15 cellular contexts compared by ENCODE assay signal in the genomic region with DNA sequence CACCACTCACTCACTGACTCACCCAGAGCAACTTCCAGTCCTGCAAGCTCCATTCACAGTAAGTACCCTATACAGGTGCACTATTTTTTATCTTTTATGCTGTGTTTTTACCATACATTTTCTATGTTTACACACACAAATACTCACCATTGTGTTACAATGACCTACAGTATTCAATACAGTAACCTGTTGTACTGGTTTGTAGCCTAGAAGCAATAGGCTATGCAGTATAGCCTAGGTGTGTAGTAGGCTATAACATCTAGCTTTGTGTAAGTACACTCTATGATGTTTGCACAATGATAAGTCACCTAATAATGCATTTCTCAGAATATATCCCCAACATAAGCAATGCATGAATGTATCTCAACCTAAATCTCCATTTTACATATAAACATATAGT.
DNase-seq lines count a peak whose midpoint lies in the region; ATAC-seq, FAIRE-seq and TF ChIP-seq lines count a peak whose summit lies in the region.
"Had no signal": no experiment of that assay in that cellular context is flagged by ENCODE, and none has a peak within 500 bp of the region (broad histone marks: within the 10 kb centered on the region; RNA-seq: fewer than 3 reads in every experiment).

No MANE protein-coding gene starts in this region.

- H3K36me3 Mint-ChIP-seq in progenitor cell of endocrine pancreas (ENCODE audit: insufficient read depth) = no peaks in the 10 kb centered on the region
- H3K36me3 Mint-ChIP-seq: CD8-positive, alpha-beta T cell; IgD-negative memory B cell had no signal

- H3K4me3 Mint-ChIP-seq in progenitor cell of endocrine pancreas (ENCODE audit: low read depth) = no peak overlapping the region
- H3K4me3 Mint-ChIP-seq: CD8-positive, alpha-beta T cell; IgD-negative memory B cell had no signal

- H3K36me3 ChIP-seq in HepG2 (replicated peaks in 1 of 2; ENCODE audit: control insufficient read depth in 1 of 2, insufficient read depth in 2 of 2, low read length in 2 of 2) = no peaks in the 10 kb centered on the region
- no peaks in the 10 kb centered on the region for H3K36me3 ChIP-seq in right lobe of liver
- H3K36me3 ChIP-seq: BE2C had no signal

- no peak overlapping the region for H2AFZ ChIP-seq in HepG2 (ENCODE audit: low read length)

- no peaks in the 10 kb centered on the region for H3K9me3 ChIP-seq in HepG2 (ENCODE audit: low read length)
- no peaks in the 10 kb centered on the region for H3K9me3 ChIP-seq in right lobe of liver
- H3K9me3 ChIP-seq: BE2C had no signal

- DNase-seq in HepG2 (ENCODE audit: low spot score) (no peak), right lobe of liver (no peak), NCI-H748 (lab: John Stamatoyannopoulos, UW; ENCODE audit: unreplicated experiment) (peak; percentile 91), epithelial cell of prostate (ENCODE audit: low read depth, low spot score) (peak; percentile 8), progenitor cell of endocrine pancreas (ENCODE audit: low spot score, unreplicated experiment) (no peak), coronary artery (ENCODE audit: low spot score) (no peak)
- DNase-seq: BE2C; CD8-positive, alpha-beta T cell; COR-L47 had no signal

- H4K20me1 ChIP-seq in HepG2 (ENCODE audit: insufficient read depth, low read length) = no peaks in the 10 kb centered on the region

- intact Hi-C loops in HepG2 (cut with micrococcal nuclease; ENCODE audit: unreplicated experiment) (no loop called here), right lobe of liver (cut with DNase I) (no loop called here)

- no peaks in the 10 kb centered on the region for H3K9me3 Mint-ChIP-seq in progenitor cell of endocrine pancreas (ENCODE audit: low read depth)
- H3K9me3 Mint-ChIP-seq: CD8-positive, alpha-beta T cell had no signal

- FAIRE-seq in HepG2 (lab: Jason Lieb, UNC) = no peak
- FAIRE-seq: H54 had no signal

- H3K4me1 ChIP-seq in HepG2 (ENCODE audit: insufficient read depth, low read length) (peaks cover 11% of the 10 kb centered on the region), right lobe of liver (no peaks in the 10 kb centered on the region)

- H3K4me3 ChIP-seq in HepG2 (replicated peaks in 1 of 3; ENCODE audit: insufficient read depth in 1 of 3, low read depth in 2 of 3, low read length in 3 of 3) = no peak overlapping the region
- no peak overlapping the region for H3K4me3 ChIP-seq in right lobe of liver
- no peak overlapping the region for H3K4me3 ChIP-seq in coronary artery

- no peak for TF ChIP-seq RAD21 in HepG2 (CRISPR knock-in tag; IDR thresholded peaks at IDR 0.05)

- no peak for ATAC-seq in HepG2
- ATAC-seq in right lobe of liver = no peak
- ATAC-seq in GM19035 (IDR thresholded peaks at IDR 0.05; ENCODE audit: unreplicated experiment) = no peak
- no peak for ATAC-seq in HG03469 (IDR thresholded peaks at IDR 0.05; ENCODE audit: unreplicated experiment)
- ATAC-seq: CD8-positive, alpha-beta T cell; HCT116 had no signal

- TF ChIP-seq POLR2A in HepG2 (IDR thresholded peaks at IDR 0.05; ENCODE audit: insufficient read depth in 1 of 2, low read depth in 2 of 2, low read length in 2 of 2) (no peak), right lobe of liver (IDR thresholded peaks at IDR 0.05) (no peak)

- peak overlapping the region; percentile 87 for H3K27ac Mint-ChIP-seq in progenitor cell of endocrine pancreas
- H3K27ac Mint-ChIP-seq: CD8-positive, alpha-beta T cell; IgD-negative memory B cell had no signal

- H3K9ac ChIP-seq in HepG2 (ENCODE audit: insufficient read depth, low read depth, low read length) = no peak overlapping the region

- BruUV-seq in HepG2 (replicated peaks; lab: Mats Ljungman, UMichigan) = no TSS peak

- TF ChIP-seq EP300 in HepG2 (IDR thresholded peaks at IDR 0.05; ENCODE audit: low read depth in 2 of 2, low read length in 2 of 2) (no peak), HepG2 (CRISPR knock-in tag; IDR thresholded peaks at IDR 0.05; ENCODE audit: borderline replicate concordance) (no peak)

- H3K27me3 ChIP-seq in HepG2 (ENCODE audit: control insufficient read depth in 1 of 2, insufficient read depth in 2 of 2, low read length in 2 of 2) (no peaks in the 10 kb centered on the region), right lobe of liver (no peaks in the 10 kb centered on the region)
- H3K27me3 ChIP-seq: BE2C had no signal

- no peaks in the 10 kb centered on the region for H3K27me3 Mint-ChIP-seq in progenitor cell of endocrine pancreas
- H3K27me3 Mint-ChIP-seq: IgD-negative memory B cell had no signal

- POLR2A ChIA-PET in HepG2 (lab: Yijun Ruan, JAX) = no interaction called here

- no peak for TF ChIP-seq CTCF in HepG2 (CRISPR knock-in tag; IDR thresholded peaks at IDR 0.05)
- TF ChIP-seq CTCF in right lobe of liver (IDR thresholded peaks at IDR 0.05) = no peak
- TF ChIP-seq CTCF in progenitor cell of endocrine pancreas (IDR thresholded peaks at IDR 0.05; ENCODE audit: unreplicated experiment) = no peak
- TF ChIP-seq CTCF in coronary artery (IDR thresholded peaks at IDR 0.05) = no peak

- no peak overlapping the region for H3K27ac ChIP-seq in HepG2 (ENCODE audit: extremely low read length, insufficient read depth, low read length)
- H3K27ac ChIP-seq in right lobe of liver = no peak overlapping the region
- H3K27ac ChIP-seq in epithelial cell of prostate = no peak overlapping the region
- no peak overlapping the region for H3K27ac ChIP-seq in coronary artery
- H3K27ac ChIP-seq: C4-2B had no signal

- no peak overlapping the region for H3K4me2 ChIP-seq in HepG2 (ENCODE audit: low read depth, low read length)

- in situ Hi-C loops in HepG2 (cut with HindIII; ENCODE audit: extremely low pct_ligation_motif_present, low pct_unique_long_range_greater_than_20kb) = no loop called here

- H3K4me1 Mint-ChIP-seq in progenitor cell of endocrine pancreas (ENCODE audit: low read depth) = peaks cover 17% of the 10 kb centered on the region
- H3K4me1 Mint-ChIP-seq: IgD-negative memory B cell had no signal

- CTCF ChIA-PET in HepG2 (lab: Yijun Ruan, JAX; ENCODE audit: low intra/inter-chr PET ratio, low total read pairs) = no interaction called here

- H3K79me2 ChIP-seq in HepG2 (ENCODE audit: insufficient read depth, low read length) = no peaks in the 10 kb centered on the region

TF ChIP-seq in HepG2, 621 proteins besides CTCF, POLR2A, EP300 and RAD21 (continues in another document):
- peak; percentile 46; the same call in 1 of the 2 replicates for TF ChIP-seq SOX5 (CRISPR knock-in tag; IDR thresholded peaks at IDR 0.05; ENCODE audit: borderline replicate concordance)
- TF ChIP-seq SRSF9 (IDR thresholded peaks at IDR 0.05; ENCODE audit: borderline replicate concordance, insufficient read depth, low read depth, low read length, poor library complexity, severe bottlenecking) = no peak
- no peak for TF ChIP-seq ZNF747 (CRISPR knock-in tag; IDR thresholded peaks at IDR 0.05; ENCODE audit: borderline replicate concordance)
- TF ChIP-seq HMG20A (CRISPR knock-in tag; IDR thresholded peaks at IDR 0.05; ENCODE audit: borderline replicate concordance) = 0 out of 2 replicates have a peak, but pooled peaks have one; percentile 26
- TF ChIP-seq, protein P1, sequence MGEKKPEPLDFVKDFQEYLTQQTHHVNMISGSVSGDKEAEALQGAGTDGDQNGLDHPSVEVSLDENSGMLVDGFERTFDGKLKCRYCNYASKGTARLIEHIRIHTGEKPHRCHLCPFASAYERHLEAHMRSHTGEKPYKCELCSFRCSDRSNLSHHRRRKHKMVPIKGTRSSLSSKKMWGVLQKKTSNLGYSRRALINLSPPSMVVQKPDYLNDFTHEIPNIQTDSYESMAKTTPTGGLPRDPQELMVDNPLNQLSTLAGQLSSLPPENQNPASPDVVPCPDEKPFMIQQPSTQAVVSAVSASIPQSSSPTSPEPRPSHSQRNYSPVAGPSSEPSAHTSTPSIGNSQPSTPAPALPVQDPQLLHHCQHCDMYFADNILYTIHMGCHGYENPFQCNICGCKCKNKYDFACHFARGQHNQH (CRISPR knock-in tag; IDR thresholded peaks at IDR 0.05) = no peak
- TF ChIP-seq ZFP1 (CRISPR knock-in tag; IDR thresholded peaks at IDR 0.05) = no peak
- TF ChIP-seq SOX13 (IDR thresholded peaks at IDR 0.05) = no peak
- TF ChIP-seq SOX13 (CRISPR knock-in tag; conservative IDR thresholded peaks at IDR 0.05 in 1 of 2, IDR thresholded peaks at IDR 0.05 in 1 of 2) = peak in 1 of 2 experiments; percentile 59; a peak in 1 of 4 replicates
- TF ChIP-seq, protein P2, sequence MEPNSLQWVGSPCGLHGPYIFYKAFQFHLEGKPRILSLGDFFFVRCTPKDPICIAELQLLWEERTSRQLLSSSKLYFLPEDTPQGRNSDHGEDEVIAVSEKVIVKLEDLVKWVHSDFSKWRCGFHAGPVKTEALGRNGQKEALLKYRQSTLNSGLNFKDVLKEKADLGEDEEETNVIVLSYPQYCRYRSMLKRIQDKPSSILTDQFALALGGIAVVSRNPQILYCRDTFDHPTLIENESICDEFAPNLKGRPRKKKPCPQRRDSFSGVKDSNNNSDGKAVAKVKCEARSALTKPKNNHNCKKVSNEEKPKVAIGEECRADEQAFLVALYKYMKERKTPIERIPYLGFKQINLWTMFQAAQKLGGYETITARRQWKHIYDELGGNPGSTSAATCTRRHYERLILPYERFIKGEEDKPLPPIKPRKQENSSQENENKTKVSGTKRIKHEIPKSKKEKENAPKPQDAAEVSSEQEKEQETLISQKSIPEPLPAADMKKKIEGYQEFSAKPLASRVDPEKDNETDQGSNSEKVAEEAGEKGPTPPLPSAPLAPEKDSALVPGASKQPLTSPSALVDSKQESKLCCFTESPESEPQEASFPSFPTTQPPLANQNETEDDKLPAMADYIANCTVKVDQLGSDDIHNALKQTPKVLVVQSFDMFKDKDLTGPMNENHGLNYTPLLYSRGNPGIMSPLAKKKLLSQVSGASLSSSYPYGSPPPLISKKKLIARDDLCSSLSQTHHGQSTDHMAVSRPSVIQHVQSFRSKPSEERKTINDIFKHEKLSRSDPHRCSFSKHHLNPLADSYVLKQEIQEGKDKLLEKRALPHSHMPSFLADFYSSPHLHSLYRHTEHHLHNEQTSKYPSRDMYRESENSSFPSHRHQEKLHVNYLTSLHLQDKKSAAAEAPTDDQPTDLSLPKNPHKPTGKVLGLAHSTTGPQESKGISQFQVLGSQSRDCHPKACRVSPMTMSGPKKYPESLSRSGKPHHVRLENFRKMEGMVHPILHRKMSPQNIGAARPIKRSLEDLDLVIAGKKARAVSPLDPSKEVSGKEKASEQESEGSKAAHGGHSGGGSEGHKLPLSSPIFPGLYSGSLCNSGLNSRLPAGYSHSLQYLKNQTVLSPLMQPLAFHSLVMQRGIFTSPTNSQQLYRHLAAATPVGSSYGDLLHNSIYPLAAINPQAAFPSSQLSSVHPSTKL (CRISPR knock-in tag; IDR thresholded peaks at IDR 0.05) = peak; percentile 30; the same call in 1 of the 2 replicates

Comparison
In these comparisons a context has a peak if more than half of its experiments do, and no peak if none do; other contexts are left out.
1. DNase-seq: peak in NCI-H748 (single experiment) and epithelial cell of prostate (single experiment); none in HepG2 (single experiment), right lobe of liver (0 of 3), progenitor cell of endocrine pancreas (single experiment) and coronary artery (single experiment).